In genomic region chr2:239263937-239264837, GRCh38 we compare ENCODE assay signal across 7 cellular contexts.
A peak's percentile ranks its signal among the peaks of the same experiment; 100 is the strongest.
DNase-seq lines count a peak whose midpoint lies in the region; ATAC-seq and TF ChIP-seq lines count a peak whose summit lies in the region.

No MANE protein-coding gene starts in this region.

- TF ChIP-seq RAD21 in SK-N-SH (IDR thresholded peaks at IDR 0.05; ENCODE audit: low read length), result no peak

- H3K9me3 ChIP-seq in WERI-Rb-1 (ENCODE audit: severe bottlenecking) (no peaks in the 10 kb centered on the region), gastroesophageal sphincter (no peaks in the 10 kb centered on the region), SK-N-SH (no peaks in the 10 kb centered on the region)

- TF ChIP-seq EP300 in gastroesophageal sphincter (IDR thresholded peaks at IDR 0.05) (no peak), SK-N-SH (IDR thresholded peaks at IDR 0.05; ENCODE audit: borderline replicate concordance in 1 of 2, low read depth in 1 of 2, low read length in 1 of 2) (no peak)

- H3F3A ChIP-seq in SK-N-SH (replicated peaks; ENCODE audit: insufficient read depth), result no peaks in the 10 kb centered on the region

- TF ChIP-seq POLR2A in gastroesophageal sphincter (IDR thresholded peaks at IDR 0.05), result no peak

- H3K9me2 ChIP-seq in SK-N-SH, result no peaks in the 10 kb centered on the region

- H4K20me1 ChIP-seq in SK-N-SH (ENCODE audit: insufficient read depth), result no peaks in the 10 kb centered on the region

- POLR2A ChIA-PET in SK-N-SH (lab: Yijun Ruan, JAX), result no interaction called here

- H3K4me1 ChIP-seq in gastroesophageal sphincter (peaks cover 2 to 99% (median 79%) of the 10 kb centered on the region in 3 donors), SK-N-SH (ENCODE audit: control insufficient read depth in 1 of 2, insufficient read depth in 2 of 2, low read depth in 1 of 2, low read length in 1 of 2) (peaks cover 29 to 83% of the 10 kb centered on the region in 2 experiments; a peak in 2 of 4 replicates)

- H3K27ac ChIP-seq in WERI-Rb-1 (peak overlapping the region; percentile 22; the same call in 1 of the 2 replicates), gastroesophageal sphincter (peak overlapping the region; percentile 6 to 87 (median 82)), SK-N-SH (ENCODE audit: low read depth in 2 of 2, low read length in 1 of 2) (no peak overlapping the region; a peak in 1 of 4 replicates)

- in situ Hi-C loops in GM13977 (cut with MboI; ENCODE audit: low pct_unique_long_range_greater_than_20kb, low sequenced_read_pairs, unreplicated experiment), result no loop called here

- peak overlapping the region; percentile 38 for H3K4me3 ChIP-seq in Jurkat, Clone E6-1 (ENCODE audit: low read length)
- H3K4me3 ChIP-seq in WERI-Rb-1 (ENCODE audit: low read depth, low read length) (no peak overlapping the region), gastroesophageal sphincter (peak overlapping the region in 1 of 2 donors; percentile 4), SK-N-SH (ENCODE audit: low read depth in 2 of 2, low read length in 1 of 2) (no peak overlapping the region)

- TF ChIP-seq CTCF in WERI-Rb-1 (IDR thresholded peaks at IDR 0.05; ENCODE audit: low read depth, low read length) (no peak), gastroesophageal sphincter (IDR thresholded peaks at IDR 0.05) (no peak), SK-N-SH (IDR thresholded peaks at IDR 0.05) (no peak), GM13977 (IDR thresholded peaks at IDR 0.05; ENCODE audit: extremely low read depth, insufficient read depth, missing control alignments) (no peak)

- CTCF ChIA-PET in SK-N-SH (lab: Yijun Ruan, JAX), result interaction anchor here (0.6 to 1.4 kb wide), 3 partner anchors 16 to 1171 kb away, joined by 3 to 5 read pairs (median 3); no protein-coding TSS in a partner anchor

- H3K27me3 ChIP-seq in WERI-Rb-1 (ENCODE audit: insufficient read depth, low read depth, severe bottlenecking) (no peaks in the 10 kb centered on the region), gastroesophageal sphincter (no peaks in the 10 kb centered on the region), SK-N-SH (ENCODE audit: insufficient read depth) (no peaks in the 10 kb centered on the region)

- no peaks in the 10 kb centered on the region for H3K36me3 ChIP-seq in WERI-Rb-1
- no peaks in the 10 kb centered on the region for H3K36me3 ChIP-seq in gastroesophageal sphincter
- no peaks in the 10 kb centered on the region for H3K36me3 ChIP-seq in SK-N-SH (replicated peaks in 1 of 2; ENCODE audit: control insufficient read depth in 1 of 2, insufficient read depth in 2 of 2, low read length in 1 of 2)

- no peak overlapping the region for H3K9ac ChIP-seq in SK-N-SH

- ATAC-seq in gastroesophageal sphincter (peak; percentile 10), HG02623 (IDR thresholded peaks at IDR 0.05; ENCODE audit: unreplicated experiment) (no peak)
- ATAC-seq in stimulated activated naive CD8-positive, alpha-beta T cell treated with anti-CD3 and anti-CD28 coated beads, Interleukin-15, Interleukin-2, amounts not matched to agents 100 U/mL and 50 U/mL, for 24 hours, result peak; percentile 28

- 60 to 82% methylated on average over 2 to 3 of the region's 27 CpGs for WGBS in gastroesophageal sphincter (ENCODE audit: low coverage in 1 of 2), 2 donors
- 95% methylated on average over 17 of the region's 27 CpGs for WGBS in SK-N-SH (ENCODE audit: low lambda C conversion rate)

- H3K4me2 ChIP-seq in SK-N-SH, result no peak overlapping the region

- DNase-seq in Jurkat, Clone E6-1 (ENCODE audit: low read depth, low spot score), result no peak
- DNase-seq in WERI-Rb-1 (no peak), SK-N-SH (no peak), GM13977 (ENCODE audit: low spot score) (no peak)
- DNase-seq in stimulated activated naive CD8-positive, alpha-beta T cell treated with anti-CD3 and anti-CD28 coated beads, Interleukin-15, Interleukin-2, amounts not matched to agents 100 U/mL and 50 U/mL, for 24 hours, result peak; percentile 51

- H3K79me2 ChIP-seq in SK-N-SH (ENCODE audit: insufficient read depth), result peaks cover 26% of the 10 kb centered on the region; the same call in 1 of the 2 replicates

- H2AFZ ChIP-seq in SK-N-SH (ENCODE audit: low read depth), result no peak overlapping the region

TF ChIP-seq in SK-N-SH, 30 proteins besides CTCF, POLR2A, EP300 and RAD21:
- TF ChIP-seq FOSL2 (IDR thresholded peaks at IDR 0.05; ENCODE audit: borderline replicate concordance, low read depth) (no peak), MEF2A (IDR thresholded peaks at IDR 0.05; ENCODE audit: borderline replicate concordance, low read depth) (no peak), TAF1 (IDR thresholded peaks at IDR 0.05; ENCODE audit: borderline replicate concordance, low read depth, low read length) (no peak), RFX5 (IDR thresholded peaks at IDR 0.05; ENCODE audit: low read length) (no peak), MAX (IDR thresholded peaks at IDR 0.05; ENCODE audit: low read depth) (no peak), ZBTB33 (IDR thresholded peaks at IDR 0.05; ENCODE audit: borderline replicate concordance, low read depth) (no peak), ELF1 (IDR thresholded peaks at IDR 0.05) (no peak), FOXM1 (IDR thresholded peaks at IDR 0.05; ENCODE audit: low read depth) (no peak), GABPA (IDR thresholded peaks at IDR 0.05; ENCODE audit: low read depth) (no peak), CHD2 (IDR thresholded peaks at IDR 0.05; ENCODE audit: low read length, partially characterized antibody) (no peak), RXRA (IDR thresholded peaks at IDR 0.05; ENCODE audit: borderline replicate concordance, low read depth) (no peak), USF2 (IDR thresholded peaks at IDR 0.05; ENCODE audit: borderline replicate concordance, low read depth, low read length) (no peak)

Comparison
In these comparisons a context has a peak if more than half of its experiments do, and no peak if none do; other contexts are left out.
1. H3K27ac ChIP-seq: peak in WERI-Rb-1 (single experiment) and gastroesophageal sphincter (4 of 4); none in SK-N-SH (0 of 2).